Comparison of ENCODE assay signal across 3 cellular contexts in genomic region chr11:70443043-70444030, GRCh38.
TF ChIP-seq lines count a peak whose summit lies in the region.

No MANE protein-coding gene starts in this region.

TF ChIP-seq in SK-N-SH, 30 proteins besides CTCF, POLR2A, EP300 and RAD21:
- TF ChIP-seq, protein P1, sequence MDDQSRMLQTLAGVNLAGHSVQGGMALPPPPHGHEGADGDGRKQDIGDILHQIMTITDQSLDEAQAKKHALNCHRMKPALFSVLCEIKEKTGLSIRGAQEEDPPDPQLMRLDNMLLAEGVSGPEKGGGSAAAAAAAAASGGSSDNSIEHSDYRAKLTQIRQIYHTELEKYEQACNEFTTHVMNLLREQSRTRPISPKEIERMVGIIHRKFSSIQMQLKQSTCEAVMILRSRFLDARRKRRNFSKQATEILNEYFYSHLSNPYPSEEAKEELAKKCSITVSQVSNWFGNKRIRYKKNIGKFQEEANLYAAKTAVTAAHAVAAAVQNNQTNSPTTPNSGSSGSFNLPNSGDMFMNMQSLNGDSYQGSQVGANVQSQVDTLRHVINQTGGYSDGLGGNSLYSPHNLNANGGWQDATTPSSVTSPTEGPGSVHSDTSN (IDR thresholded peaks at IDR 0.05) = no peak
- no peak for TF ChIP-seq NFIC (IDR thresholded peaks at IDR 0.05; ENCODE audit: borderline replicate concordance)
- no peak for TF ChIP-seq JUND (IDR thresholded peaks at IDR 0.05)
- no peak for TF ChIP-seq POLR2AphosphoS5 (IDR thresholded peaks at IDR 0.05; ENCODE audit: low read depth, low read length)
- no peak for TF ChIP-seq EZH2phosphoT487 (IDR thresholded peaks at IDR 0.05; ENCODE audit: borderline replicate concordance, low read depth)
- no peak for TF ChIP-seq FOXJ3 (CRISPR knock-in tag; IDR thresholded peaks at IDR 0.05)
- no peak for TF ChIP-seq NRF1 (IDR thresholded peaks at IDR 0.05; ENCODE audit: low read depth, low read length)
- no peak for TF ChIP-seq RXRA (IDR thresholded peaks at IDR 0.05; ENCODE audit: borderline replicate concordance, low read depth)
- TF ChIP-seq, protein P2, sequence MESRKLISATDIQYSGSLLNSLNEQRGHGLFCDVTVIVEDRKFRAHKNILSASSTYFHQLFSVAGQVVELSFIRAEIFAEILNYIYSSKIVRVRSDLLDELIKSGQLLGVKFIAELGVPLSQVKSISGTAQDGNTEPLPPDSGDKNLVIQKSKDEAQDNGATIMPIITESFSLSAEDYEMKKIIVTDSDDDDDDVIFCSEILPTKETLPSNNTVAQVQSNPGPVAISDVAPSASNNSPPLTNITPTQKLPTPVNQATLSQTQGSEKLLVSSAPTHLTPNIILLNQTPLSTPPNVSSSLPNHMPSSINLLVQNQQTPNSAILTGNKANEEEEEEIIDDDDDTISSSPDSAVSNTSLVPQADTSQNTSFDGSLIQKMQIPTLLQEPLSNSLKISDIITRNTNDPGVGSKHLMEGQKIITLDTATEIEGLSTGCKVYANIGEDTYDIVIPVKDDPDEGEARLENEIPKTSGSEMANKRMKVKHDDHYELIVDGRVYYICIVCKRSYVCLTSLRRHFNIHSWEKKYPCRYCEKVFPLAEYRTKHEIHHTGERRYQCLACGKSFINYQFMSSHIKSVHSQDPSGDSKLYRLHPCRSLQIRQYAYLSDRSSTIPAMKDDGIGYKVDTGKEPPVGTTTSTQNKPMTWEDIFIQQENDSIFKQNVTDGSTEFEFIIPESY (IDR thresholded peaks at IDR 0.05; ENCODE audit: borderline replicate concordance, low read depth) = no peak
- TF ChIP-seq ELF1 (IDR thresholded peaks at IDR 0.05) = no peak
- no peak for TF ChIP-seq FOSL2 (IDR thresholded peaks at IDR 0.05; ENCODE audit: borderline replicate concordance, low read depth)

TF ChIP-seq in SK-N-SH treated with all-trans-retinoic acid at 6 μM for 48 hours, 23 proteins besides CTCF, POLR2A, EP300 and RAD21 (continued from another document):
- TF ChIP-seq TSHZ2 (CRISPR knock-in tag; IDR thresholded peaks at IDR 0.05) (no peak), RARB (CRISPR knock-in tag; IDR thresholded peaks at IDR 0.05) (no peak), ZFP30 (CRISPR knock-in tag; IDR thresholded peaks at IDR 0.05) (no peak), BACH2 (CRISPR knock-in tag; IDR thresholded peaks at IDR 0.05; ENCODE audit: borderline replicate concordance) (no peak), ZNF70 (CRISPR knock-in tag; IDR thresholded peaks at IDR 0.05) (no peak), ZNF8 (CRISPR knock-in tag; IDR thresholded peaks at IDR 0.05) (no peak), ISL1 (CRISPR knock-in tag; IDR thresholded peaks at IDR 0.05) (no peak), ZFP3 (CRISPR knock-in tag; IDR thresholded peaks at IDR 0.05) (no peak), TCF4 (CRISPR knock-in tag; IDR thresholded peaks at IDR 0.05; ENCODE audit: borderline replicate concordance) (no peak), PPARA (CRISPR knock-in tag; IDR thresholded peaks at IDR 0.05; ENCODE audit: borderline replicate concordance) (no peak)
- TF ChIP-seq, protein P3, sequence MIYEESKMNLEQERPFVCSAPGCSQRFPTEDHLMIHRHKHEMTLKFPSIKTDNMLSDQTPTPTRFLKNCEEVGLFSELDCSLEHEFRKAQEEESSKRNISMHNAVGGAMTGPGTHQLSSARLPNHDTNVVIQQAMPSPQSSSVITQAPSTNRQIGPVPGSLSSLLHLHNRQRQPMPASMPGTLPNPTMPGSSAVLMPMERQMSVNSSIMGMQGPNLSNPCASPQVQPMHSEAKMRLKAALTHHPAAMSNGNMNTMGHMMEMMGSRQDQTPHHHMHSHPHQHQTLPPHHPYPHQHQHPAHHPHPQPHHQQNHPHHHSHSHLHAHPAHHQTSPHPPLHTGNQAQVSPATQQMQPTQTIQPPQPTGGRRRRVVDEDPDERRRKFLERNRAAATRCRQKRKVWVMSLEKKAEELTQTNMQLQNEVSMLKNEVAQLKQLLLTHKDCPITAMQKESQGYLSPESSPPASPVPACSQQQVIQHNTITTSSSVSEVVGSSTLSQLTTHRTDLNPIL (CRISPR knock-in tag; IDR thresholded peaks at IDR 0.05; ENCODE audit: low read depth) = no peak
- TF ChIP-seq, protein P4, sequence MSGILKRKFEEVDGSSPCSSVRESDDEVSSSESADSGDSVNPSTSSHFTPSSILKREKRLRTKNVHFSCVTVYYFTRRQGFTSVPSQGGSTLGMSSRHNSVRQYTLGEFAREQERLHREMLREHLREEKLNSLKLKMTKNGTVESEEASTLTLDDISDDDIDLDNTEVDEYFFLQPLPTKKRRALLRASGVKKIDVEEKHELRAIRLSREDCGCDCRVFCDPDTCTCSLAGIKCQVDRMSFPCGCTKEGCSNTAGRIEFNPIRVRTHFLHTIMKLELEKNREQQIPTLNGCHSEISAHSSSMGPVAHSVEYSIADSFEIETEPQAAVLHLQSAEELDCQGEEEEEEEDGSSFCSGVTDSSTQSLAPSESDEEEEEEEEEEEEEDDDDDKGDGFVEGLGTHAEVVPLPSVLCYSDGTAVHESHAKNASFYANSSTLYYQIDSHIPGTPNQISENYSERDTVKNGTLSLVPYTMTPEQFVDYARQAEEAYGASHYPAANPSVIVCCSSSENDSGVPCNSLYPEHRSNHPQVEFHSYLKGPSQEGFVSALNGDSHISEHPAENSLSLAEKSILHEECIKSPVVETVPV (CRISPR knock-in tag; IDR thresholded peaks at IDR 0.05) = no peak

TF ChIP-seq in WTC11, 78 proteins besides CTCF, POLR2A, EP300 and RAD21 (continued from another document):
- TF ChIP-seq, protein P5, sequence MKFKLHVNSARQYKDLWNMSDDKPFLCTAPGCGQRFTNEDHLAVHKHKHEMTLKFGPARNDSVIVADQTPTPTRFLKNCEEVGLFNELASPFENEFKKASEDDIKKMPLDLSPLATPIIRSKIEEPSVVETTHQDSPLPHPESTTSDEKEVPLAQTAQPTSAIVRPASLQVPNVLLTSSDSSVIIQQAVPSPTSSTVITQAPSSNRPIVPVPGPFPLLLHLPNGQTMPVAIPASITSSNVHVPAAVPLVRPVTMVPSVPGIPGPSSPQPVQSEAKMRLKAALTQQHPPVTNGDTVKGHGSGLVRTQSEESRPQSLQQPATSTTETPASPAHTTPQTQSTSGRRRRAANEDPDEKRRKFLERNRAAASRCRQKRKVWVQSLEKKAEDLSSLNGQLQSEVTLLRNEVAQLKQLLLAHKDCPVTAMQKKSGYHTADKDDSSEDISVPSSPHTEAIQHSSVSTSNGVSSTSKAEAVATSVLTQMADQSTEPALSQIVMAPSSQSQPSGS (CRISPR knock-in tag; IDR thresholded peaks at IDR 0.05; ENCODE audit: borderline replicate concordance, low read depth) = no peak
